ENCODE assay signal across 4 cellular contexts in genomic region chr16:11006666-11007065, GRCh38.
A peak's percentile ranks its signal among the peaks of the same experiment; 100 is the strongest.
TF ChIP-seq lines count a peak whose summit lies in the region.

No MANE protein-coding gene starts in this region.

TF ChIP-seq in SK-N-SH treated with all-trans-retinoic acid at 6 μM for 48 hours, 23 proteins besides CTCF, POLR2A, EP300 and RAD21 (continues in another document):
- TF ChIP-seq GLIS3 (CRISPR knock-in tag; IDR thresholded peaks at IDR 0.05) (no peak), BACH2 (CRISPR knock-in tag; IDR thresholded peaks at IDR 0.05; ENCODE audit: borderline replicate concordance) (no peak), ZNF70 (CRISPR knock-in tag; IDR thresholded peaks at IDR 0.05) (no peak), OSR1 (CRISPR knock-in tag; IDR thresholded peaks at IDR 0.05) (no peak), PPARA (CRISPR knock-in tag; IDR thresholded peaks at IDR 0.05; ENCODE audit: borderline replicate concordance) (no peak), ARNTL (CRISPR knock-in tag; IDR thresholded peaks at IDR 0.05; ENCODE audit: borderline replicate concordance, low read depth) (no peak), SNAI2 (CRISPR knock-in tag; IDR thresholded peaks at IDR 0.05) (no peak), ZNF565 (CRISPR knock-in tag; conservative IDR thresholded peaks at IDR 0.05; ENCODE audit: low read depth) (no peak), CREB5 (CRISPR knock-in tag; IDR thresholded peaks at IDR 0.05; ENCODE audit: low read depth) (no peak), TSHZ2 (CRISPR knock-in tag; IDR thresholded peaks at IDR 0.05) (no peak), ZNF8 (CRISPR knock-in tag; IDR thresholded peaks at IDR 0.05) (no peak)

TF ChIP-seq in SK-N-SH, 30 proteins besides CTCF, POLR2A, EP300 and RAD21 (continues in another document):
- TF ChIP-seq NRF1 (IDR thresholded peaks at IDR 0.05; ENCODE audit: low read depth, low read length), result no peak
- no peak for TF ChIP-seq CHD2 (IDR thresholded peaks at IDR 0.05; ENCODE audit: low read length, partially characterized antibody)
- no peak for TF ChIP-seq SIN3A (IDR thresholded peaks at IDR 0.05; ENCODE audit: borderline replicate concordance, low read depth, low read length)
- TF ChIP-seq SMC3 (IDR thresholded peaks at IDR 0.05; ENCODE audit: low read depth, low read length), result no peak
- TF ChIP-seq TAF1 (IDR thresholded peaks at IDR 0.05; ENCODE audit: borderline replicate concordance, low read depth, low read length), result no peak
- TF ChIP-seq GABPA (IDR thresholded peaks at IDR 0.05; ENCODE audit: low read depth), result no peak
- no peak for TF ChIP-seq TEAD4 (IDR thresholded peaks at IDR 0.05; ENCODE audit: borderline replicate concordance, insufficient read depth)
- TF ChIP-seq GATA2 (CRISPR knock-in tag; IDR thresholded peaks at IDR 0.05), result no peak
- TF ChIP-seq REST (IDR thresholded peaks at IDR 0.05; ENCODE audit: low read depth, low read length), result no peak
- TF ChIP-seq ZBTB33 (IDR thresholded peaks at IDR 0.05; ENCODE audit: borderline replicate concordance, low read depth), result no peak
- no peak for TF ChIP-seq MAX (IDR thresholded peaks at IDR 0.05; ENCODE audit: low read depth)

TF ChIP-seq in IMR-90, 13 proteins besides CTCF, POLR2A, EP300 and RAD21:
- no peak for TF ChIP-seq NFE2L2 (IDR thresholded peaks at IDR 0.05; ENCODE audit: low read depth, low read length)
- TF ChIP-seq RCOR1 (IDR thresholded peaks at IDR 0.05; ENCODE audit: insufficient replicate concordance, low read length), result no peak
- TF ChIP-seq CHD1 (IDR thresholded peaks at IDR 0.05; ENCODE audit: low read depth, low read length), result no peak
- no peak for TF ChIP-seq MAFK (IDR thresholded peaks at IDR 0.05; ENCODE audit: low read depth, low read length)
- TF ChIP-seq MAZ (IDR thresholded peaks at IDR 0.05; ENCODE audit: borderline replicate concordance, low read depth, low read length), result no peak
- TF ChIP-seq FOS (IDR thresholded peaks at IDR 0.05; ENCODE audit: low read depth, low read length), result no peak
- no peak for TF ChIP-seq BHLHE40 (IDR thresholded peaks at IDR 0.05; ENCODE audit: low read depth, low read length)
- no peak for TF ChIP-seq ELK1 (IDR thresholded peaks at IDR 0.05; ENCODE audit: borderline replicate concordance, low read depth, low read length)
- no peak for TF ChIP-seq RFX5 (IDR thresholded peaks at IDR 0.05; ENCODE audit: low read depth, low read length)
- no peak for TF ChIP-seq MXI1 (IDR thresholded peaks at IDR 0.05; ENCODE audit: borderline replicate concordance, low read depth, low read length)
- no peak for TF ChIP-seq SMC3 (IDR thresholded peaks at IDR 0.05; ENCODE audit: low read depth, low read length)
- TF ChIP-seq CEBPB (IDR thresholded peaks at IDR 0.05; ENCODE audit: low read depth, low read length), result no peak
- no peak for TF ChIP-seq USF2 (IDR thresholded peaks at IDR 0.05; ENCODE audit: low read depth, low read length)
TF ChIP-seq in IMR-90: peak in this region for 0.

TF ChIP-seq in GM12878, 131 proteins besides CTCF, POLR2A, EP300 and RAD21:
- no peak for TF ChIP-seq NR2C1 (IDR thresholded peaks at IDR 0.05)
- no peak for TF ChIP-seq MTA3 (IDR thresholded peaks at IDR 0.05; ENCODE audit: borderline replicate concordance, low read length)
- TF ChIP-seq JUNB (IDR thresholded peaks at IDR 0.05), result peak; percentile 39
- TF ChIP-seq TCF12 (IDR thresholded peaks at IDR 0.05; ENCODE audit: low read depth, low read length), result no peak
